In genomic region chr1:94961994-94962744, GRCh38 we compare ENCODE assay signal across 8 cellular contexts. TPM values are rescaled to one million over a fixed set of nuclear protein-coding genes. Genes with fewer than 3 reads are reported as not detected.
DNase-seq lines count a peak whose midpoint lies in the region; ATAC-seq, FAIRE-seq and TF ChIP-seq lines count a peak whose summit lies in the region.

No MANE protein-coding gene starts in this region.

- H3K4me2 ChIP-seq in SK-N-SH (no peak overlapping the region), keratinocyte (ENCODE audit: control insufficient read depth, extremely low read depth, insufficient read depth, low read depth, low read length) (no peak overlapping the region)

- H3K79me2 ChIP-seq in SK-N-SH (ENCODE audit: insufficient read depth) (no peaks in the 10 kb centered on the region), keratinocyte (ENCODE audit: control insufficient read depth, insufficient read depth, low read length) (no peaks in the 10 kb centered on the region)

- H3K4me3 ChIP-seq in SK-N-SH (ENCODE audit: low read depth in 2 of 2, low read length in 1 of 2) (no peak overlapping the region), keratinocyte (ENCODE audit: control insufficient read depth in 2 of 3, extremely low read depth in 1 of 3, insufficient read depth in 2 of 3, low read depth in 1 of 3, low read length in 3 of 3) (no peak overlapping the region), subcutaneous abdominal adipose tissue (ENCODE audit: low read depth in 1 of 5, low read length in 5 of 5) (peak overlapping the region; percentile 67 to 86 (median 72))

- DNase-seq in SK-N-SH (no peak), keratinocyte (ENCODE audit: low read depth, low spot score) (no peak), amygdala (lab: John Stamatoyannopoulos, UW) (no peak), OCI-M2 (lab: John Stamatoyannopoulos, UW; ENCODE audit: unreplicated experiment) (no peak)
- DNase-seq in activated CD4-positive, alpha-beta memory T cell treated with anti-CD3 and anti-CD28 coated beads, Interleukin-2, amount 10 ng/mL, durations not matched to agents 7 days and 5 days = no peak
- no peak for DNase-seq in stimulated activated CD4-positive, alpha-beta T cell treated with anti-CD3 and anti-CD28 coated beads, Interleukin-12 subunit alpha, Interleukin-12 subunit beta, amount 100 ng/mL, for 4 hours

- H3K27me3 ChIP-seq in SK-N-SH (ENCODE audit: insufficient read depth) (no peaks in the 10 kb centered on the region), keratinocyte (ENCODE audit: control insufficient read depth, extremely low read depth, insufficient read depth, low read length) (no peaks in the 10 kb centered on the region), subcutaneous abdominal adipose tissue (ENCODE audit: control insufficient read depth in 5 of 5, insufficient read depth in 4 of 5, low read length in 5 of 5) (no peaks in the 10 kb centered on the region)

- H3K9me3 ChIP-seq in SK-N-SH (no peaks in the 10 kb centered on the region), keratinocyte (ENCODE audit: control insufficient read depth, low read depth, low read length) (no peaks in the 10 kb centered on the region), subcutaneous abdominal adipose tissue (ENCODE audit: control insufficient read depth in 5 of 5, low read length in 5 of 5) (no peaks in the 10 kb centered on the region)

- H3K9ac ChIP-seq in SK-N-SH (no peak overlapping the region), keratinocyte (ENCODE audit: control insufficient read depth, extremely low read depth, insufficient read depth, low read length) (no peak overlapping the region), subcutaneous abdominal adipose tissue (ENCODE audit: low read length in 5 of 5) (peak overlapping the region; percentile 57 to 79 (median 70))

- H2AFZ ChIP-seq in SK-N-SH (ENCODE audit: low read depth) (peak overlapping the region; percentile 54; the same call in 1 of the 2 replicates), keratinocyte (ENCODE audit: control insufficient read depth, low read length) (peak overlapping the region; percentile 58)

- H3K27ac ChIP-seq in SK-N-SH (ENCODE audit: low read depth in 2 of 2, low read length in 1 of 2) (0 out of 4 replicates have a peak overlapping the region, but pooled peaks of 1 of the 2 experiments have one; percentile 1), keratinocyte (ENCODE audit: control insufficient read depth, insufficient read depth, low read length) (no peak overlapping the region), subcutaneous abdominal adipose tissue (ENCODE audit: low read depth, low read length) (peak overlapping the region; percentile 93)

- H3K9me2 ChIP-seq in SK-N-SH = no peaks in the 10 kb centered on the region

- H3K27ac Mint-ChIP-seq in activated CD4-positive, alpha-beta memory T cell treated with anti-CD3 and anti-CD28 coated beads, Interleukin-2, amount 10 ng/mL, durations not matched to agents 7 days and 5 days = peak overlapping the region; percentile 77

- no peaks in the 10 kb centered on the region for H3K36me3 Mint-ChIP-seq in activated CD4-positive, alpha-beta memory T cell treated with anti-CD3 and anti-CD28 coated beads, Interleukin-2, amount 10 ng/mL, durations not matched to agents 7 days and 5 days (ENCODE audit: low read depth)

- POLR2A ChIA-PET in SK-N-SH (lab: Yijun Ruan, JAX) = no interaction called here
- POLR2A ChIA-PET in activated CD4-positive, alpha-beta memory T cell treated with anti-CD3 and anti-CD28 coated beads, Interleukin-2, amount 10 ng/mL, durations not matched to agents 7 days and 5 days (lab: Charles Lee) = interaction anchor here (1.0 kb wide), 1 partner anchor 39 kb away, joined by 3 read pairs; no protein-coding TSS in a partner anchor

- H3K9me1 ChIP-seq in keratinocyte (ENCODE audit: control insufficient read depth, extremely low read depth, insufficient read depth, low read length) = no peaks in the 10 kb centered on the region

- no peaks in the 10 kb centered on the region for H4K20me1 ChIP-seq in SK-N-SH (ENCODE audit: insufficient read depth)
- H4K20me1 ChIP-seq in keratinocyte (ENCODE audit: control insufficient read depth, extremely low read depth, insufficient read depth, low read length) = no peaks in the 10 kb centered on the region

- peaks cover 5% of the 10 kb centered on the region for H3K4me1 Mint-ChIP-seq in activated CD4-positive, alpha-beta memory T cell treated with anti-CD3 and anti-CD28 coated beads, Interleukin-2, amount 10 ng/mL, durations not matched to agents 7 days and 5 days

- no peaks in the 10 kb centered on the region for H3K36me3 ChIP-seq in SK-N-SH (replicated peaks in 1 of 2; ENCODE audit: control insufficient read depth in 1 of 2, insufficient read depth in 2 of 2, low read length in 1 of 2)
- no peaks in the 10 kb centered on the region for H3K36me3 ChIP-seq in keratinocyte (ENCODE audit: control insufficient read depth in 2 of 2, extremely low read depth in 1 of 2, insufficient read depth in 2 of 2, low read length in 2 of 2)
- no peaks in the 10 kb centered on the region for H3K36me3 ChIP-seq in subcutaneous abdominal adipose tissue (ENCODE audit: control insufficient read depth in 5 of 5, insufficient read depth in 5 of 5, low read length in 5 of 5)

- dilution Hi-C loops in keratinocyte (cut with MboI; ENCODE audit: extremely low pct_ligation_motif_present, low sequenced_read_pairs) = no loop called here

- no peaks in the 10 kb centered on the region for H3F3A ChIP-seq in SK-N-SH (replicated peaks; ENCODE audit: insufficient read depth)

- H3K4me3 Mint-ChIP-seq in activated CD4-positive, alpha-beta memory T cell treated with anti-CD3 and anti-CD28 coated beads, Interleukin-2, amount 10 ng/mL, durations not matched to agents 7 days and 5 days = peak overlapping the region; percentile 80

- 72% methylated on average over 5 of the region's 5 CpGs for WGBS in SK-N-SH (ENCODE audit: low lambda C conversion rate)

- ATAC-seq in SK-N-SH treated with all-trans-retinoic acid at 6 μM for 48 hours = no peak

- H3K4me1 ChIP-seq in SK-N-SH (ENCODE audit: control insufficient read depth in 1 of 2, insufficient read depth in 2 of 2, low read depth in 1 of 2, low read length in 1 of 2) (peaks cover 0 to 8% of the 10 kb centered on the region in 2 experiments; a peak in 1 of 4 replicates), keratinocyte (ENCODE audit: control insufficient read depth, extremely low read depth, insufficient read depth, low read length) (no peaks in the 10 kb centered on the region), subcutaneous abdominal adipose tissue (ENCODE audit: control insufficient read depth in 5 of 5, insufficient read depth in 5 of 5, low read length in 5 of 5) (peaks cover 0 to 21% (median 15%) of the 10 kb centered on the region in 5 donors)

- CTCF ChIA-PET in SK-N-SH (lab: Yijun Ruan, JAX) = interaction anchor here (1.8 kb wide), 1 partner anchor 79 kb away, joined by 8 read pairs; no protein-coding TSS in a partner anchor
- CTCF ChIA-PET in activated CD4-positive, alpha-beta memory T cell treated with anti-CD3 and anti-CD28 coated beads, Interleukin-2, amount 10 ng/mL, durations not matched to agents 7 days and 5 days (lab: Charles Lee) = interaction anchor here (1.0 to 1.6 kb wide), 3 partner anchors 17 to 271 kb away, joined by 4 to 5 read pairs (median 4); no protein-coding TSS in a partner anchor

- no peaks in the 10 kb centered on the region for H3K9me3 Mint-ChIP-seq in activated CD4-positive, alpha-beta memory T cell treated with anti-CD3 and anti-CD28 coated beads, Interleukin-2, amount 10 ng/mL, durations not matched to agents 7 days and 5 days

- TF ChIP-seq EP300 in SK-N-SH (IDR thresholded peaks at IDR 0.05; ENCODE audit: borderline replicate concordance in 1 of 2, low read depth in 1 of 2, low read length in 1 of 2) = no peak

- FAIRE-seq in keratinocyte (lab: Jason Lieb, UNC) = no peak

- no peak for TF ChIP-seq CTCF in SK-N-SH (IDR thresholded peaks at IDR 0.05)
- TF ChIP-seq CTCF in keratinocyte (optimal IDR thresholded peaks at IDR 0.05 in 1 of 3, IDR thresholded peaks at IDR 0.05 in 1 of 3, conservative IDR thresholded peaks at IDR 0.05 in 1 of 3; ENCODE audit: extremely low read depth in 1 of 3, insufficient read depth in 2 of 3, low read length in 3 of 3) = no peak

- TF ChIP-seq RAD21 in SK-N-SH (IDR thresholded peaks at IDR 0.05; ENCODE audit: low read length) = no peak

- H3K27me3 Mint-ChIP-seq in activated CD4-positive, alpha-beta memory T cell treated with anti-CD3 and anti-CD28 coated beads, Interleukin-2, amount 10 ng/mL, durations not matched to agents 7 days and 5 days = no peaks in the 10 kb centered on the region

TF ChIP-seq in SK-N-SH, 30 proteins besides CTCF, POLR2A, EP300 and RAD21 (continues in another document):
- TF ChIP-seq TAF1 (IDR thresholded peaks at IDR 0.05; ENCODE audit: borderline replicate concordance, low read depth, low read length) (no peak), POLR2AphosphoS5 (IDR thresholded peaks at IDR 0.05; ENCODE audit: low read depth, low read length) (no peak)

TF ChIP-seq in SK-N-SH treated with all-trans-retinoic acid at 6 μM for 48 hours, 23 proteins besides CTCF, POLR2A, EP300 and RAD21 (continues in another document):
- TF ChIP-seq GLIS3 (CRISPR knock-in tag; IDR thresholded peaks at IDR 0.05) (no peak), ARNTL (CRISPR knock-in tag; IDR thresholded peaks at IDR 0.05; ENCODE audit: borderline replicate concordance, low read depth) (no peak), ZNF70 (CRISPR knock-in tag; IDR thresholded peaks at IDR 0.05) (no peak), ZC3H10 (CRISPR knock-in tag; IDR thresholded peaks at IDR 0.05) (no peak), BACH2 (CRISPR knock-in tag; IDR thresholded peaks at IDR 0.05; ENCODE audit: borderline replicate concordance) (no peak)

RNA-seq across cellular contexts. Expression of gene CNN3, which starts 35.3 kb away (rescaled TPM):
- polyA plus RNA-seq in SK-N-SH (2012; rRNA removed) (204 and 242 TPM in 2 replicates), keratinocyte (54.7 to 162 TPM (median 119 TPM) in 3 replicates)
- polyA plus RNA-seq in SK-N-SH (2012; cell fraction: cytosol; rRNA removed) = 282 and 327 TPM in 2 replicates
- polyA plus RNA-seq in SK-N-SH (2012; cell fraction: nucleus; rRNA removed) = 113 and 197 TPM in 2 replicates
- 1 to 10 TPM; 1.6 TPM for total RNA-seq in activated CD4-positive, alpha-beta memory T cell treated with anti-CD3 and anti-CD28 coated beads, Interleukin-2, amount 10 ng/mL, durations not matched to agents 7 days and 5 days
- polyA plus RNA-seq in keratinocyte (2011; ENCODE audit: low read depth) = 41.5 TPM
- polyA plus RNA-seq in keratinocyte (2011; cell fraction: cytosol; rRNA removed) = 66.6 and 121 TPM in 2 replicates
- 60.1 and 70.8 TPM in 2 replicates for polyA plus RNA-seq in keratinocyte (2011; cell fraction: nucleus; rRNA removed)
- 27.8 and 161 TPM in 2 replicates for polyA plus RNA-seq in keratinocyte (2012; ENCODE audit: low replicate concordance)
- 50.9 to 169 TPM (median 73.8 TPM) in 3 replicates for polyA minus RNA-seq in keratinocyte
- 65.2 TPM for polyA minus RNA-seq in keratinocyte (2011; cell fraction: cytosol; rRNA and poly(A)+ RNA removed)
- polyA minus RNA-seq in keratinocyte (2011; cell fraction: nucleus; rRNA and poly(A)+ RNA removed) = 25.5 and 44.4 TPM in 2 replicates

Comparison
In these comparisons a context has a peak if more than half of its experiments do, and no peak if none do; other contexts are left out.
1. H3K4me3 ChIP-seq: peak in subcutaneous abdominal adipose tissue (5 of 5); none in SK-N-SH (0 of 2) and keratinocyte (0 of 3).
2. H3K9ac ChIP-seq: peak in subcutaneous abdominal adipose tissue (5 of 5); none in SK-N-SH (single experiment) and keratinocyte (single experiment).